11 cellular contexts compared by ENCODE assay signal in the genomic region with DNA sequence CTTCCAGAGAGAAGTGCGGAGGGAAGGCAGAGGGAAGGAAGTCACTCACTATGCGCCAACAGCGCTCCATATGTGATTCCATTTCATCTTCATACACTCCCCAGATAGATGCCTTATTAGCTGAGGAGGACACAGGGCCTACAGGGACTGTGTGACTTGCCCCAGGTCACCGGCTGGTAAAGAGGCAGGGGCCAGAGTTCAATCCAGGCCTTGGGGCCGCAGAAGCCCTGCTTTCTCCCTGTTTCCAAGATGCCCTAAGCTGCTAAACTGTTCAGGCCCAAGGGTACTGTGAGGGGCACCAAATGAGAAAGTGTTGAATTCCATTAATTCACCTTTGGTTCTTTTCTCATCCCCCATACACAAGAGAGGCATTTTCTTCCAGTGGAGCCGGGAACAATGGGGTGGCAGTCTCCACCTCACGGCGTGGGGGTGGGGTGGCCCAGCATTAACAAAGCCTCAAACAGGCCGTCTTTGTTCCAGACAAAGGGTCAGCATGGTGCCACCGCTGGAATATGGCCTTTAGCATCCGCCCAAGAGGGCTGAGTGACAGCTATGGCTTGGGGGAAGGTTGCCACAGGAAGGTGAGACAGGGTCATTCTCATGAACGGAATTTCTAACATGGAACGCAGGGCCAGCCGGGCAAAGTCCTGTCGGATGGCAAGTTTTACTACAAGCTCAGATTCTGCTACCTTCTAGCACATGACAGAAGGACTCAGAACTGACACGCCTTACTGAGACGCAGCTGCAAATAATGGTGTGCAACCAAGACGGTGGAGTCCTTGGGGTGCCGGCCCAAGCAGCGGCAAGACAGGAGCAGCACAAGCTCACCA.
DNase-seq lines count a peak whose midpoint lies in the region; ATAC-seq and TF ChIP-seq lines count a peak whose summit lies in the region.
"Had no signal": no experiment of that assay in that cellular context is flagged by ENCODE, and none has a peak within 500 bp of the region (broad histone marks: within the 10 kb centered on the region; RNA-seq: fewer than 3 reads in every experiment).

No MANE protein-coding gene starts in this region.

- no peaks in the 10 kb centered on the region for H3K36me3 Mint-ChIP-seq in endodermal cell (ENCODE audit: low read depth)
- H3K36me3 Mint-ChIP-seq in activated T-helper 1 cell treated with anti-CD3 and anti-CD28 coated beads, Interleukin-12 subunit alpha, Interleukin-12 subunit beta, Interleukin-2, Interleukin-4 antibody, amounts not matched to agents 30 ng/mL and 10 ng/mL and 1 ng/mL, durations not matched to agents 14 hours and 24 hours and 36 hours (ENCODE audit: low read depth), result no peaks in the 10 kb centered on the region

- ATAC-seq in Right ventricle myocardium inferior, result no peak
- ATAC-seq in left cardiac atrium, result no peak
- ATAC-seq in GM18870 (IDR thresholded peaks at IDR 0.05; ENCODE audit: unreplicated experiment), result no peak
- no peak for ATAC-seq in GM18502 (IDR thresholded peaks at IDR 0.05; ENCODE audit: poor library complexity, unreplicated experiment)

- H3K27me3 Mint-ChIP-seq in endodermal cell (ENCODE audit: insufficient read depth), result no peaks in the 10 kb centered on the region
- no peaks in the 10 kb centered on the region for H3K27me3 Mint-ChIP-seq in activated T-helper 1 cell treated with anti-CD3 and anti-CD28 coated beads, Interleukin-12 subunit alpha, Interleukin-12 subunit beta, Interleukin-2, Interleukin-4 antibody, amounts not matched to agents 30 ng/mL and 10 ng/mL and 1 ng/mL, durations not matched to agents 14 hours and 24 hours and 36 hours (ENCODE audit: insufficient read depth)
- H3K27me3 Mint-ChIP-seq: central memory CD8-positive, alpha-beta T cell had no signal

- H3K27ac Mint-ChIP-seq in endodermal cell, result peak overlapping the region; percentile 88
- no peak overlapping the region for H3K27ac Mint-ChIP-seq in activated T-helper 1 cell treated with anti-CD3 and anti-CD28 coated beads, Interleukin-12 subunit alpha, Interleukin-12 subunit beta, Interleukin-2, Interleukin-4 antibody, amounts not matched to agents 30 ng/mL and 10 ng/mL and 1 ng/mL, durations not matched to agents 14 hours and 24 hours and 36 hours

- DNase-seq in Right ventricle myocardium inferior (ENCODE audit: missing footprints) (peak; percentile 49), left cardiac atrium (no peak), endodermal cell (peak; percentile 94), mesenteric fat pad (ENCODE audit: low spot score) (peak; percentile 73), transverse colon (peak; percentile 61)
- DNase-seq in activated T-helper 1 cell treated with anti-CD3 and anti-CD28 coated beads, Interleukin-12 subunit alpha, Interleukin-12 subunit beta, Interleukin-2, Interleukin-4 antibody, amounts not matched to agents 30 ng/mL and 10 ng/mL and 1 ng/mL, durations not matched to agents 14 hours and 24 hours and 36 hours (ENCODE audit: low spot score), result no peak

- H3K9me3 ChIP-seq in endodermal cell (ENCODE audit: control insufficient read depth, low read length) (no peaks in the 10 kb centered on the region), transverse colon (no peaks in the 10 kb centered on the region)

- H3K27ac ChIP-seq in endodermal cell (ENCODE audit: low read depth, low read length) (peak overlapping the region; percentile 78), transverse colon (no peak overlapping the region)
- H3K27ac ChIP-seq: HL-60 had no signal

- no peak for TF ChIP-seq EP300 in transverse colon (IDR thresholded peaks at IDR 0.05; ENCODE audit: low read depth)

- peaks cover 17% of the 10 kb centered on the region for H3K4me1 ChIP-seq in endodermal cell (ENCODE audit: control insufficient read depth, insufficient read depth, low read length)
- H3K4me1 ChIP-seq in transverse colon, result peaks cover 0 to 18% (median 10%) of the 10 kb centered on the region in 4 donors

- H3K27me3 ChIP-seq in endodermal cell (ENCODE audit: control insufficient read depth, insufficient read depth, low read length, poor library complexity, severe bottlenecking) (no peaks in the 10 kb centered on the region), transverse colon (no peaks in the 10 kb centered on the region)

- in situ Hi-C loops in transverse colon (cut with MboI; ENCODE audit: low pct_ligation_motif_present in 1 of 4, low pct_unique_long_range_greater_than_20kb in 1 of 4, low sequenced_read_pairs in 3 of 4), result loop anchor here in 3 of 4 donors (5.0 to 10.0 kb wide), 3 partner anchors 274 to 286 kb away; no protein-coding TSS in a partner anchor

- H3K9ac ChIP-seq in endodermal cell (ENCODE audit: extremely low read depth, low read length, poor library complexity, severe bottlenecking), result peak overlapping the region; percentile 47

- TF ChIP-seq CTCF in endodermal cell (conservative IDR thresholded peaks at IDR 0.05) (no peak), transverse colon (IDR thresholded peaks at IDR 0.05) (no peak)

- TF ChIP-seq POLR2A in transverse colon (IDR thresholded peaks at IDR 0.05), result no peak

- H3K36me3 ChIP-seq in endodermal cell (ENCODE audit: control insufficient read depth, insufficient read depth, low read length), result no peaks in the 10 kb centered on the region
- H3K36me3 ChIP-seq in transverse colon, result peaks cover 0 to 6% (median 0%) of the 10 kb centered on the region in 4 donors

- intact Hi-C loops in Right ventricle myocardium inferior (cut with DNase I) (no loop called here), left cardiac atrium (cut with DNase I) (loop anchor here (5.0 kb wide), 2 partner anchors 144 to 274 kb away; a partner anchor contains a TSS), transverse colon (cut with DNase I; ENCODE audit: low total_unique reads) (no loop called here)
- intact Hi-C loops in activated T-helper 1 cell treated with anti-CD3 and anti-CD28 coated beads, Interleukin-12 subunit alpha, Interleukin-12 subunit beta, Interleukin-2, Interleukin-4 antibody, amounts not matched to agents 30 ng/mL and 10 ng/mL and 1 ng/mL, durations not matched to agents 14 hours and 24 hours and 36 hours (cut with micrococcal nuclease), result loop anchor here (5.0 kb wide), 2 partner anchors 219 to 366 kb away; no protein-coding TSS in a partner anchor

- peaks cover 34% of the 10 kb centered on the region for H3K4me1 Mint-ChIP-seq in endodermal cell
- peaks cover 11% of the 10 kb centered on the region for H3K4me1 Mint-ChIP-seq in activated T-helper 1 cell treated with anti-CD3 and anti-CD28 coated beads, Interleukin-12 subunit alpha, Interleukin-12 subunit beta, Interleukin-2, Interleukin-4 antibody, amounts not matched to agents 30 ng/mL and 10 ng/mL and 1 ng/mL, durations not matched to agents 14 hours and 24 hours and 36 hours (ENCODE audit: low read depth)
- H3K4me1 Mint-ChIP-seq: central memory CD8-positive, alpha-beta T cell had no signal

- H3K9me3 Mint-ChIP-seq in endodermal cell, result no peaks in the 10 kb centered on the region
- H3K9me3 Mint-ChIP-seq in activated T-helper 1 cell treated with anti-CD3 and anti-CD28 coated beads, Interleukin-12 subunit alpha, Interleukin-12 subunit beta, Interleukin-2, Interleukin-4 antibody, amounts not matched to agents 30 ng/mL and 10 ng/mL and 1 ng/mL, durations not matched to agents 14 hours and 24 hours and 36 hours, result no peaks in the 10 kb centered on the region
- H3K9me3 Mint-ChIP-seq: activated T-cell treated with anti-CD3 and anti-CD28 coated beads, Interleukin-2, amount 50 U/mL, for 4 hours; central memory CD8-positive, alpha-beta T cell had no signal

- H3K4me3 ChIP-seq in endodermal cell (ENCODE audit: low read length) (peak overlapping the region; percentile 37), transverse colon (no peak overlapping the region)

- WGBS in endodermal cell (ENCODE audit: insufficient coverage in 1 of 2, insufficient read length in 1 of 2), 2 experiments, result 30 to 42% methylated on average over 6 to 20 of the region's 20 CpGs
- WGBS in transverse colon (ENCODE audit: low coverage in 1 of 2), 2 donors, result 56 to 70% methylated on average over 1 to 20 of the region's 20 CpGs

- H3K4me3 Mint-ChIP-seq in endodermal cell, result peak overlapping the region; percentile 33
- H3K4me3 Mint-ChIP-seq in activated T-helper 1 cell treated with anti-CD3 and anti-CD28 coated beads, Interleukin-12 subunit alpha, Interleukin-12 subunit beta, Interleukin-2, Interleukin-4 antibody, amounts not matched to agents 30 ng/mL and 10 ng/mL and 1 ng/mL, durations not matched to agents 14 hours and 24 hours and 36 hours, result no peak overlapping the region
- H3K4me3 Mint-ChIP-seq: activated T-cell treated with anti-CD3 and anti-CD28 coated beads, Interleukin-2, amount 50 U/mL, for 4 hours; central memory CD8-positive, alpha-beta T cell had no signal

Comparison
In these comparisons a context has a peak if more than half of its experiments do, and no peak if none do; other contexts are left out.
1. DNase-seq: peak in Right ventricle myocardium inferior (single experiment), endodermal cell (single experiment), mesenteric fat pad (single experiment) and transverse colon (single experiment); none in left cardiac atrium (single experiment) and activated T-helper 1 cell treated with anti-CD3 and anti-CD28 coated beads, Interleukin-12 subunit alpha, Interleukin-12 subunit beta, Interleukin-2, Interleukin-4 antibody, amounts not matched to agents 30 ng/mL and 10 ng/mL and 1 ng/mL, durations not matched to agents 14 hours and 24 hours and 36 hours (single experiment).
2. intact Hi-C loops: an anchor here in left cardiac atrium (5.0 kb wide) and activated T-helper 1 cell treated with anti-CD3 and anti-CD28 coated beads, Interleukin-12 subunit alpha, Interleukin-12 subunit beta, Interleukin-2, Interleukin-4 antibody, amounts not matched to agents 30 ng/mL and 10 ng/mL and 1 ng/mL, durations not matched to agents 14 hours and 24 hours and 36 hours (5.0 kb wide); none called in Right ventricle myocardium inferior and transverse colon.